Comparison of ENCODE assay signal across 8 cellular contexts in the genomic region with DNA sequence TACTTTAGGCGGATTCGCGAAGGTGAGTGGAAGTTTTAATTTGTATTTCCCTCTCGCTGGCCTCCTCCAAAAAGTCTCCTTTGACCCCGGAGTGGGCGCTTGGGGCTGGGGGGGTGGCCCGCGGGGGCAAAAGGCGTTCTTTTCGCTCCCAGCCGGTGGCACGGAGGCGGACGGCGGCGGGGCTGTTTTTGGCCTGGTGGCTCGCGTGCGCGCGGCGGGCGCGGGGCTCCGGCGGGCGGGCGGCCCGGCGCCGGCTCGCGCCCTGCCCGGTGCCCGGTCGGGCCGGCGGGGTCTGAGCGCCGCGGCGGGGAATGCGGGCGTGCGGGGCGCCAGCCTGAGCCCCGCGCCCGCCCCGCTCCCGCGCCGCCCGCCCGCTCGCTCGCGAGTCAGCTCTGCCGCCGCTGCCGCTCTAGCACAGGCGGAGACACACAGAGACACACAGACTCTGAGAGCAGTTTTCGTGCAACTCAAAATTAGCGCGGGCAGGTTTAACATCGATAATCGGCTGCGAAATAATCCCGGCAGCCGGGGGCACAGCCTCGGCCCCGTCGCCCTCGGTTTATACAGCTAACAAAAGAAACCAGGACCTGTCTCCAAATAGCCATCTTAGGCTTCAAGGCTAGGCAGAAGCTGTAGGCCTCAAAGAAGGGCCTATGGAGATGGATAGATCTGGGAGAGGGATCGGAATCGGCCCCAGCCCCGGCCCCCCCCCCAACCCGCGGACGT. TPM values are rescaled to one million over a fixed set of nuclear protein-coding genes. Genes with fewer than 3 reads are reported as not detected.
DNase-seq lines count a peak whose midpoint lies in the region; TF ChIP-seq lines count a peak whose summit lies in the region.

No MANE protein-coding gene starts in this region.

- peaks cover 10% of the 10 kb centered on the region for H3K36me3 Mint-ChIP-seq in activated naive CD4-positive, alpha-beta T cell treated with anti-CD3 and anti-CD28 coated beads, Interleukin-2, amount 50 U/mL, for 24 hours

- H3K27me3 ChIP-seq in HUES64 (ENCODE audit: insufficient read depth, low read length): no peaks in the 10 kb centered on the region
- H3K27me3 ChIP-seq in osteoblast (ENCODE audit: insufficient read depth, low read length): no peaks in the 10 kb centered on the region
- no peaks in the 10 kb centered on the region for H3K27me3 ChIP-seq in thymus (ENCODE audit: control insufficient read depth, insufficient read depth)

- DNase-seq in COR-L47 (lab: John Stamatoyannopoulos, UW) (peak; percentile 58), SHP77 treated with DMSO at 0.1 percent for 48 hours (lab: John Stamatoyannopoulos, UW) (peak; percentile 16), head of caudate nucleus (peak; percentile 36 to 83 (median 68)), osteoblast (ENCODE audit: insufficient read length, low spot score, missing footprints) (peak; percentile 73), T1000 (lab: John Stamatoyannopoulos, UW) (no peak)

- H3K4me3 ChIP-seq in HUES64 (ENCODE audit: low read length) (peak overlapping the region; percentile 98), osteoblast (ENCODE audit: insufficient read depth, low read length) (peak overlapping the region; percentile 92), thymus (ENCODE audit: low read length) (peak overlapping the region; percentile 100)

- peak overlapping the region; percentile 94 for H3K9ac ChIP-seq in HUES64 (ENCODE audit: low read depth, low read length)

- WGBS in HUES64: under 1% methylated on average over 80 of the region's 80 CpGs
- under 1% methylated on average over 80 of the region's 80 CpGs for WGBS in thymus

- H3K4me2 ChIP-seq in osteoblast (ENCODE audit: insufficient read depth, low read length): peak overlapping the region; percentile 85

- TF ChIP-seq CTCF in osteoblast (IDR thresholded peaks at IDR 0.05; ENCODE audit: extremely low read depth, low read depth, low read length): no peak

- H3K9me3 ChIP-seq in HUES64 (ENCODE audit: insufficient read depth, low read depth, low read length) (no peaks in the 10 kb centered on the region), osteoblast (ENCODE audit: low read depth, low read length) (no peaks in the 10 kb centered on the region), thymus (ENCODE audit: control insufficient read depth) (no peaks in the 10 kb centered on the region)

- H3K4me1 Mint-ChIP-seq in activated naive CD4-positive, alpha-beta T cell treated with anti-CD3 and anti-CD28 coated beads, Interleukin-2, amount 50 U/mL, for 24 hours: peaks cover 43% of the 10 kb centered on the region

- H3K27me3 Mint-ChIP-seq in activated naive CD4-positive, alpha-beta T cell treated with anti-CD3 and anti-CD28 coated beads, Interleukin-2, amount 50 U/mL, for 24 hours: no peaks in the 10 kb centered on the region

- H3K27ac Mint-ChIP-seq in activated naive CD4-positive, alpha-beta T cell treated with anti-CD3 and anti-CD28 coated beads, Interleukin-2, amount 50 U/mL, for 24 hours: peak overlapping the region; percentile 98

- H3K27ac ChIP-seq in HUES64 (ENCODE audit: low read depth, low read length) (peak overlapping the region; percentile 98), osteoblast (ENCODE audit: low read depth, low read length) (peak overlapping the region; percentile 81), thymus (ENCODE audit: low read depth) (peak overlapping the region; percentile 100)

- peaks cover 30% of the 10 kb centered on the region for H3K36me3 ChIP-seq in HUES64 (ENCODE audit: insufficient read depth, low read length)
- no peaks in the 10 kb centered on the region for H3K36me3 ChIP-seq in osteoblast (ENCODE audit: insufficient read depth, low read length)
- H3K36me3 ChIP-seq in thymus (ENCODE audit: control insufficient read depth, insufficient read depth): no peaks in the 10 kb centered on the region

- H3K9me3 Mint-ChIP-seq in activated naive CD4-positive, alpha-beta T cell treated with anti-CD3 and anti-CD28 coated beads, Interleukin-2, amount 50 U/mL, for 24 hours: no peaks in the 10 kb centered on the region

- H2AFZ ChIP-seq in osteoblast (ENCODE audit: low read length): peak overlapping the region; percentile 82

- peaks cover under 1% of the 10 kb centered on the region for H4K20me1 ChIP-seq in osteoblast (ENCODE audit: insufficient read depth, low read length)

- peaks cover 60% of the 10 kb centered on the region for H3K79me2 ChIP-seq in osteoblast (ENCODE audit: insufficient read depth, low read length)

- H3K4me3 Mint-ChIP-seq in activated naive CD4-positive, alpha-beta T cell treated with anti-CD3 and anti-CD28 coated beads, Interleukin-2, amount 50 U/mL, for 24 hours: peak overlapping the region; percentile 100

- intact Hi-C loops in head of caudate nucleus (cut with DNase I): no loop called here

- H3K4me1 ChIP-seq in HUES64 (ENCODE audit: insufficient read depth, low read length): peaks cover 27% of the 10 kb centered on the region
- H3K4me1 ChIP-seq in osteoblast (ENCODE audit: insufficient read depth, low read length): peaks cover 30% of the 10 kb centered on the region
- no peaks in the 10 kb centered on the region for H3K4me1 ChIP-seq in thymus (ENCODE audit: control insufficient read depth, insufficient read depth, low read length)

RNA-seq across cellular contexts. Expression of gene ARID2, which starts 0.8 kb away (rescaled TPM):
- polyA plus RNA-seq in HUES64 (2013, experiment 1 of 2): 22.0 TPM
- polyA plus RNA-seq in HUES64 (2013, experiment 2 of 2): 23.6 TPM
- total RNA-seq in osteoblast: 21.0 and 23.0 TPM in 2 replicates
- polyA plus RNA-seq in thymus: 15.6 TPM
